ENCODE assay signal across 8 cellular contexts in genomic region chr2:74177697-74178096, GRCh38. TPM values are rescaled to one million over a fixed set of nuclear protein-coding genes. Genes with fewer than 3 reads are reported as not detected.
DNase-seq lines count a peak whose midpoint lies in the region; ATAC-seq and TF ChIP-seq lines count a peak whose summit lies in the region.

No MANE protein-coding gene starts in this region.

- H3K36me3 ChIP-seq in HAP-1 (replicated peaks) = peaks cover 9% of the 10 kb centered on the region
- H3K36me3 ChIP-seq in gastroesophageal sphincter = no peaks in the 10 kb centered on the region
- no peaks in the 10 kb centered on the region for H3K36me3 ChIP-seq in skeletal muscle satellite cell (ENCODE audit: insufficient read depth, low read length)

- ATAC-seq in gastroesophageal sphincter = no peak
- no peak for ATAC-seq in GM19463 (IDR thresholded peaks at IDR 0.05; ENCODE audit: unreplicated experiment)

- no peak for TF ChIP-seq EP300 in gastroesophageal sphincter (IDR thresholded peaks at IDR 0.05)

- in situ Hi-C loops in HAP-1 (cut with MboI; ENCODE audit: low sequenced_read_pairs) (no loop called here), GM13976 (cut with MboI; ENCODE audit: low sequenced_read_pairs, unreplicated experiment) (no loop called here)

- peak overlapping the region; percentile 84 for H3K4me2 ChIP-seq in skeletal muscle satellite cell (ENCODE audit: low read length)

- DNase-seq in HAP-1 (ENCODE audit: low spot score in 2 of 2) (peak in 1 of 2 experiments; percentile 46), LoVo (ENCODE audit: low spot score) (no peak), GM13976 (ENCODE audit: low spot score) (no peak)
- no peak for DNase-seq in stimulated activated naive CD4-positive, alpha-beta T cell (lab: John Stamatoyannopoulos, UW)

- peak overlapping the region; percentile 94 for H3K9ac ChIP-seq in skeletal muscle satellite cell (ENCODE audit: low read depth, low read length)

- H3K4me1 ChIP-seq in HAP-1 (peaks cover 12% of the 10 kb centered on the region; the same call in 1 of the 2 replicates), gastroesophageal sphincter (peaks cover 0 to 51% (median 14%) of the 10 kb centered on the region in 3 donors), skeletal muscle satellite cell (ENCODE audit: control insufficient read depth, insufficient read depth, low read length) (peaks cover 8% of the 10 kb centered on the region)

- H3K27me3 ChIP-seq in HAP-1 (ENCODE audit: low read depth) = no peaks in the 10 kb centered on the region
- H3K27me3 ChIP-seq in gastroesophageal sphincter = no peaks in the 10 kb centered on the region
- no peaks in the 10 kb centered on the region for H3K27me3 ChIP-seq in skeletal muscle satellite cell (ENCODE audit: control insufficient read depth, insufficient read depth, low read length)

- H3K9me3 ChIP-seq in HAP-1 (peaks cover 11% of the 10 kb centered on the region), gastroesophageal sphincter (no peaks in the 10 kb centered on the region), skeletal muscle satellite cell (replicated peaks; ENCODE audit: low read length) (no peaks in the 10 kb centered on the region)

- H3K4me3 ChIP-seq in HAP-1 (peak overlapping the region; percentile 97), WI38 (ENCODE audit: low read depth, low read length) (peak overlapping the region; percentile 92), gastroesophageal sphincter (peak overlapping the region; percentile 78 to 83), skeletal muscle satellite cell (ENCODE audit: low read length) (peak overlapping the region; percentile 83)

- TF ChIP-seq CTCF in WI38 (IDR thresholded peaks at IDR 0.05; ENCODE audit: low read depth, low read length) (no peak), gastroesophageal sphincter (IDR thresholded peaks at IDR 0.05) (no peak), GM13976 (IDR thresholded peaks at IDR 0.05; ENCODE audit: borderline replicate concordance, control extremely low read depth, extremely low read depth, insufficient read depth, missing control alignments) (no peak)

- TF ChIP-seq POLR2A in gastroesophageal sphincter (IDR thresholded peaks at IDR 0.05) = no peak

- peak overlapping the region; percentile 86 to 98 (median 90) for H3K27ac ChIP-seq in gastroesophageal sphincter

RNA-seq across cellular contexts. Expression of gene MOB1A, which starts 1.0 kb away (rescaled TPM):
- total RNA-seq in gastroesophageal sphincter = 100 to 1,000 TPM; 115 to 185 (median 133) TPM
- total RNA-seq in skeletal muscle satellite cell (2012; rRNA removed) = 81.5 and 84.9 TPM in 2 replicates

RNA-seq across cellular contexts. Expression of gene MTHFD2, which starts 20.7 kb away (rescaled TPM):
- 100 to 1,000 TPM in 1 of 4 donors, 10 to 100 TPM in 3; 20.9 to 110 (median 34.5) TPM for total RNA-seq in gastroesophageal sphincter
- total RNA-seq in skeletal muscle satellite cell (2012; rRNA removed) = 86.3 and 103 TPM in 2 replicates

RNA-seq across cellular contexts. Expression of gene BOLA3, which starts 30.0 kb away (rescaled TPM):
- 10 to 100 TPM; 15.5 to 43.1 (median 30.5) TPM for total RNA-seq in gastroesophageal sphincter
- 87.2 and 114 TPM in 2 replicates for total RNA-seq in skeletal muscle satellite cell (2012; rRNA removed)
